ENCODE assay signal across 8 cellular contexts in the genomic region with DNA sequence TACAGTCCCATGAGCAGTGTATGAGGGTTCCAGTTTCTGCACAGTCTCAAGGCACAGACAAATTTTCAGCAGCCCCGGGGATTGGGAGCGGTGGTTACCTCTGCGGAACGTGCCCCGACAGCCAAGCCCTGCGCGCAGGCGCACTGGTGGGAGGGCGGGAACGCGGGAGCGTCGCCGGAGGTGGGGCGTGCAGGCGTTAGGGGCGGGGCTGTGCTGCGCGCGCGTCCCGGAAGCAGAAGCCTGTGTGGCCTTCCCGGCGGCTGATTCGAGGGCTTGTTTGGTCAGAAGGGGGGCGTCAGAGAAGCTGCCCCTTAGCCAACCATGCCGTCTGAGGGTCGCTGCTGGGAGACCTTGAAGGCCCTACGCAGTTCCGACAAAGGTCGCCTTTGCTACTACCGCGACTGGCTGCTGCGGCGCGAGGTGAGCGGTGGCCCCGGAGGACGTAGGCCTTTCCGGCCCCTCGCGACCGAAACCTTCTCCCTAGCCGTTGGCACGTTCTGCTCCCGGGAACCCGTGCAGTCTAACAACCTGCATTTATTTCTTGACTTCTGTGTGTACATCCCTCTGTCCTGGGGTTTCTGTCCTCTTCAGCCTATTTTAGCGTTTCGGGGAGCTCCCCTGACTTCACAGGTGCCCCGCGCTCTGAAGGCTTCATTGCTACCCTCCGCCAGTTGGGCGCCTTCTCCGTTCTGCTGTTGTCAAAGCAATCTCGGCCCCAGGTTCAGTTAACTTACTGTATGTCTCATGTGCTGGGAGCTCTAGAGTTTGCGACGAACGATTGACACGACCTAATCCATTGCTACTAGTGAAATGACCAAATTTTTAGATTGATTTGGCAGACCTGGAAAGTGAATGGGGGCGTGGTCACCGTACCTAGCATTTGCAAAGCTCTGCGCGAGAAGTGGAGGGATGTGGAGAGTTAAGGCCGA. TPM values are rescaled to one million over a fixed set of nuclear protein-coding genes. Genes with fewer than 3 reads are reported as not detected.
DNase-seq lines count a peak whose midpoint lies in the region; ATAC-seq and TF ChIP-seq lines count a peak whose summit lies in the region.

A gene with protein sequence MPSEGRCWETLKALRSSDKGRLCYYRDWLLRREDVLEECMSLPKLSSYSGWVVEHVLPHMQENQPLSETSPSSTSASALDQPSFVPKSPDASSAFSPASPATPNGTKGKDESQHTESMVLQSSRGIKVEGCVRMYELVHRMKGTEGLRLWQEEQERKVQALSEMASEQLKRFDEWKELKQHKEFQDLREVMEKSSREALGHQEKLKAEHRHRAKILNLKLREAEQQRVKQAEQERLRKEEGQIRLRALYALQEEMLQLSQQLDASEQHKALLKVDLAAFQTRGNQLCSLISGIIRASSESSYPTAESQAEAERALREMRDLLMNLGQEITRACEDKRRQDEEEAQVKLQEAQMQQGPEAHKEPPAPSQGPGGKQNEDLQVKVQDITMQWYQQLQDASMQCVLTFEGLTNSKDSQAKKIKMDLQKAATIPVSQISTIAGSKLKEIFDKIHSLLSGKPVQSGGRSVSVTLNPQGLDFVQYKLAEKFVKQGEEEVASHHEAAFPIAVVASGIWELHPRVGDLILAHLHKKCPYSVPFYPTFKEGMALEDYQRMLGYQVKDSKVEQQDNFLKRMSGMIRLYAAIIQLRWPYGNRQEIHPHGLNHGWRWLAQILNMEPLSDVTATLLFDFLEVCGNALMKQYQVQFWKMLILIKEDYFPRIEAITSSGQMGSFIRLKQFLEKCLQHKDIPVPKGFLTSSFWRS (plus strand): TSS at position 235 of the 929 bp plus-strand sequence. CDS start 87 bp downstream, at position 322.

- H3K27me3 Mint-ChIP-seq in T-helper 1 cell treated with Interleukin-12 subunit alpha and Interleukin-12 subunit beta and Interleukin-4 antibody, amounts not matched to agents 30 μg/mL and 1 μg/mL, for 36 hours (ENCODE audit: low read depth): no peaks in the 10 kb centered on the region

- TF ChIP-seq CTCF in left ventricle myocardium inferior (IDR thresholded peaks at IDR 0.05; ENCODE audit: borderline replicate concordance) (no peak), prostate gland (IDR thresholded peaks at IDR 0.05) (peak in 1 of 4 experiments; percentile 19)

- WGBS in prostate gland: 0% methylated on average over 64 of the region's 64 CpGs

- peaks cover 16% of the 10 kb centered on the region for H3K36me3 Mint-ChIP-seq in T-helper 1 cell treated with Interleukin-12 subunit alpha and Interleukin-12 subunit beta and Interleukin-4 antibody, amounts not matched to agents 30 μg/mL and 1 μg/mL, for 36 hours (ENCODE audit: low read depth)

- H3K27ac ChIP-seq in left ventricle myocardium inferior (replicated peaks) (peak within 1 kb of the TSS; percentile 83), prostate gland (peak within 1 kb of the TSS; percentile 82 to 83)

- H3K27ac Mint-ChIP-seq in T-helper 1 cell treated with Interleukin-12 subunit alpha and Interleukin-12 subunit beta and Interleukin-4 antibody, amounts not matched to agents 30 μg/mL and 1 μg/mL, for 36 hours: peak within 1 kb of the TSS; percentile 97

- peak within 1 kb of the TSS; percentile 77 for H3K4me3 ChIP-seq in left ventricle myocardium inferior
- peak within 1 kb of the TSS; percentile 69 to 84 for H3K4me3 ChIP-seq in prostate gland

- H3K27me3 ChIP-seq in left ventricle myocardium inferior (ENCODE audit: low read depth): no peaks in the 10 kb centered on the region
- H3K27me3 ChIP-seq in prostate gland (replicated peaks; ENCODE audit: insufficient read depth): no peaks in the 10 kb centered on the region

- peaks cover 19% of the 10 kb centered on the region for H3K4me1 Mint-ChIP-seq in T-helper 1 cell treated with Interleukin-12 subunit alpha and Interleukin-12 subunit beta and Interleukin-4 antibody, amounts not matched to agents 30 μg/mL and 1 μg/mL, for 36 hours (ENCODE audit: low read depth)

- peak; percentile 93 for ATAC-seq in HG02885 (IDR thresholded peaks at IDR 0.05; ENCODE audit: poor library complexity, unreplicated experiment)

- H3K4me1 ChIP-seq in left ventricle myocardium inferior (peaks cover 30% of the 10 kb centered on the region), prostate gland (replicated peaks) (no peaks in the 10 kb centered on the region)

- intact Hi-C loops in left ventricle myocardium inferior (cut with micrococcal nuclease): no loop called here
- intact Hi-C loops in prostate gland (cut with DNase I): loop anchor here (5.0 kb wide), 1 partner anchor 48 kb away; a partner anchor contains a TSS

- H3K9me3 Mint-ChIP-seq in T-helper 1 cell treated with Interleukin-12 subunit alpha and Interleukin-12 subunit beta and Interleukin-4 antibody, amounts not matched to agents 30 μg/mL and 1 μg/mL, for 36 hours: no peaks in the 10 kb centered on the region

- H3K36me3 ChIP-seq in left ventricle myocardium inferior (peaks cover 17% of the 10 kb centered on the region), prostate gland (no peaks in the 10 kb centered on the region)

- DNase-seq in NCI-H1694 treated with DMSO at 0.1 percent for 48 hours (lab: John Stamatoyannopoulos, UW) (peak; percentile 73), amniotic stem cell (lab: John Stamatoyannopoulos, UW) (peak; percentile 89), left ventricle myocardium inferior (peak; percentile 96), prostate gland (ENCODE audit: low spot score) (peak; percentile 93), ureter (ENCODE audit: low spot score) (peak; percentile 95)

- peak within 1 kb of the TSS; percentile 97 for H3K4me3 Mint-ChIP-seq in T-helper 1 cell treated with Interleukin-12 subunit alpha and Interleukin-12 subunit beta and Interleukin-4 antibody, amounts not matched to agents 30 μg/mL and 1 μg/mL, for 36 hours

- H3K9me3 ChIP-seq in left ventricle myocardium inferior (replicated peaks) (no peaks in the 10 kb centered on the region), prostate gland (no peaks in the 10 kb centered on the region)

- TF ChIP-seq POLR2A in GM15510 (IDR thresholded peaks at IDR 0.05; ENCODE audit: borderline replicate concordance, extremely low read depth, insufficient read length) (peak; percentile 81), prostate gland (IDR thresholded peaks at IDR 0.05) (peak; percentile 84)

RNA-seq across cellular contexts. Expression of the gene that starts here (rescaled TPM):
- 18.8 TPM for total RNA-seq in left ventricle myocardium inferior
- total RNA-seq in prostate gland: 10 to 100 TPM; 31.5 to 34.2 TPM
- 19.8 TPM for total RNA-seq in ureter

Comparison
In these comparisons a context has a peak if more than half of its experiments do, and no peak if none do; other contexts are left out.
1. Peak in every context shown above with its lines: DNase-seq, ATAC-seq, H3K4me3 ChIP-seq and H3K27ac ChIP-seq.